In genomic region chr4:8544741-8545438, GRCh38 we compare ENCODE assay signal across 24 cellular contexts. TPM values are rescaled to one million over a fixed set of nuclear protein-coding genes. Genes with fewer than 3 reads are reported as not detected.
DNase-seq lines count a peak whose midpoint lies in the region; ATAC-seq, FAIRE-seq and TF ChIP-seq lines count a peak whose summit lies in the region.
"Had no signal": no experiment of that assay in that cellular context is flagged by ENCODE, and none has a peak within 500 bp of the region (broad histone marks: within the 10 kb centered on the region; RNA-seq: fewer than 3 reads in every experiment).

No MANE protein-coding gene starts in this region.

- H3K36me3 ChIP-seq in GM23338 (ENCODE audit: insufficient read depth): no peaks in the 10 kb centered on the region
- no peaks in the 10 kb centered on the region for H3K36me3 ChIP-seq in kidney (ENCODE audit: control insufficient read depth in 1 of 2, insufficient read depth in 2 of 2, low read length in 2 of 2)
- H3K36me3 ChIP-seq in spleen: no peaks in the 10 kb centered on the region
- H3K36me3 ChIP-seq in A673 (ENCODE audit: insufficient read depth, low read length, poor library complexity, severe bottlenecking): no peaks in the 10 kb centered on the region
- H3K36me3 ChIP-seq: prostate gland, thoracic aorta had no signal

- H3K9ac ChIP-seq in kidney (ENCODE audit: low read length in 2 of 2): no peak overlapping the region
- H3K9ac ChIP-seq: GM23248 had no signal

- H3K4me1 ChIP-seq in GM23338 (ENCODE audit: insufficient read depth) (peaks cover 9% of the 10 kb centered on the region), kidney (ENCODE audit: control insufficient read depth in 1 of 2, insufficient read depth in 1 of 2, low read depth in 1 of 2, low read length in 2 of 2) (no peaks in the 10 kb centered on the region), spleen (no peaks in the 10 kb centered on the region), A673 (ENCODE audit: insufficient read depth, low read length, poor library complexity, severe bottlenecking) (no peaks in the 10 kb centered on the region)
- H3K4me1 ChIP-seq: prostate gland had no signal

- H3K9me2 ChIP-seq in GM23338 (ENCODE audit: insufficient read depth): no peaks in the 10 kb centered on the region

- H3K27me3 ChIP-seq in GM23338 (ENCODE audit: insufficient read depth) (no peaks in the 10 kb centered on the region), spleen (replicated peaks in 1 of 7) (peaks cover 0 to 19% (median 0%) of the 10 kb centered on the region in 7 donors), A673 (replicated peaks; ENCODE audit: insufficient read depth, low read depth, low read length, poor library complexity) (peaks cover 6% of the 10 kb centered on the region)

- H4K20me1 ChIP-seq in GM23338 (replicated peaks; ENCODE audit: insufficient read depth): no peaks in the 10 kb centered on the region

- H3F3A ChIP-seq in GM23338 (replicated peaks; ENCODE audit: low read depth): no peaks in the 10 kb centered on the region

- peak overlapping the region; percentile 52 for H3K27ac Mint-ChIP-seq in GM23338
- H3K27ac Mint-ChIP-seq in activated CD4-positive, alpha-beta memory T cell treated with anti-CD3 and anti-CD28 coated beads for 36 hours: no peak overlapping the region
- H3K27ac Mint-ChIP-seq in activated CD4-positive, alpha-beta T cell treated with anti-CD3 and anti-CD28 coated beads for 36 hours: no peak overlapping the region
- H3K27ac Mint-ChIP-seq: activated CD8-positive, alpha-beta T cell treated with anti-CD3 and anti-CD28 coated beads for 36 hours; activated naive CD4-positive, alpha-beta T cell treated with anti-CD3 and anti-CD28 coated beads, Interleukin-2, amount 50 U/mL, for 24 hours; effector memory CD8-positive, alpha-beta T cell; T-helper 2 cell treated with Interferon-gamma antibody and Interleukin-4, amounts not matched to agents 5 μg/mL and 100 μg/mL, for 36 hours had no signal

- H3K9me3 Mint-ChIP-seq in GM23338: no peaks in the 10 kb centered on the region
- H3K9me3 Mint-ChIP-seq in activated CD4-positive, alpha-beta memory T cell treated with anti-CD3 and anti-CD28 coated beads for 36 hours: no peaks in the 10 kb centered on the region
- H3K9me3 Mint-ChIP-seq in activated CD4-positive, alpha-beta T cell treated with anti-CD3 and anti-CD28 coated beads for 36 hours (ENCODE audit: low read depth): no peaks in the 10 kb centered on the region
- H3K9me3 Mint-ChIP-seq: activated CD8-positive, alpha-beta T cell treated with anti-CD3 and anti-CD28 coated beads for 36 hours; activated naive CD4-positive, alpha-beta T cell treated with anti-CD3 and anti-CD28 coated beads, Interleukin-2, amount 50 U/mL, for 24 hours; activated T-cell treated with anti-CD3 and anti-CD28 coated beads, Interleukin-2, amount 50 U/mL, for 4 hours; effector memory CD8-positive, alpha-beta T cell; T-helper 2 cell treated with Interferon-gamma antibody and Interleukin-4, amounts not matched to agents 5 μg/mL and 100 μg/mL, for 36 hours had no signal

- no peak overlapping the region for H3K4me2 ChIP-seq in GM23338

- TF ChIP-seq CTCF in GM23338 (conservative IDR thresholded peaks at IDR 0.05; ENCODE audit: low read depth in 2 of 2): no peak
- TF ChIP-seq CTCF in kidney (IDR thresholded peaks at IDR 0.05; ENCODE audit: borderline replicate concordance, extremely low read depth, insufficient read depth): no peak
- no peak for TF ChIP-seq CTCF in spleen (IDR thresholded peaks at IDR 0.05 in 8 of 11, conservative IDR thresholded peaks at IDR 0.05 in 3 of 11)
- no peak for TF ChIP-seq CTCF in A673 (conservative IDR thresholded peaks at IDR 0.05; ENCODE audit: low read depth, low read length)

- H2AFZ ChIP-seq in GM23338: peak overlapping the region; percentile 74; the same call in 1 of the 2 replicates
- H2AFZ ChIP-seq: GM23248 had no signal

- no peak for DNase-seq in GM23338 (ENCODE audit: low spot score)
- peak; percentile 59 for DNase-seq in SW480 (ENCODE audit: low spot score)
- peak; percentile 73 for DNase-seq in kidney
- peak; percentile 66 for DNase-seq in spleen
- DNase-seq in activated CD4-positive, alpha-beta memory T cell treated with anti-CD3 and anti-CD28 coated beads for 36 hours: no peak
- DNase-seq in activated CD4-positive, alpha-beta T cell treated with anti-CD3 and anti-CD28 coated beads for 36 hours: no peak
- DNase-seq in A673 (ENCODE audit: low spot score): no peak
- DNase-seq: activated CD8-positive, alpha-beta T cell treated with anti-CD3 and anti-CD28 coated beads for 36 hours; activated T-cell treated with anti-CD3 and anti-CD28 coated beads, Interleukin-2, amount 50 U/mL, for 4 hours; COR-L47; effector memory CD8-positive, alpha-beta T cell; GM23248; hypothalamus; NCI-H1436; NCI-H774; PC-3; stimulated activated CD4-positive, alpha-beta T cell treated with anti-CD3 and anti-CD28 coated beads, Interleukin-12 subunit alpha, Interleukin-12 subunit beta, amount 100 ng/mL, for 4 hours had no signal

- no peaks in the 10 kb centered on the region for H3K36me3 Mint-ChIP-seq in GM23338 (ENCODE audit: low read depth)
- H3K36me3 Mint-ChIP-seq in activated CD4-positive, alpha-beta memory T cell treated with anti-CD3 and anti-CD28 coated beads for 36 hours: no peaks in the 10 kb centered on the region
- H3K36me3 Mint-ChIP-seq in activated CD4-positive, alpha-beta T cell treated with anti-CD3 and anti-CD28 coated beads for 36 hours (ENCODE audit: low read depth): no peaks in the 10 kb centered on the region
- H3K36me3 Mint-ChIP-seq: activated naive CD4-positive, alpha-beta T cell treated with anti-CD3 and anti-CD28 coated beads, Interleukin-2, amount 50 U/mL, for 24 hours had no signal

- no peak overlapping the region for H3K4me3 ChIP-seq in GM23338
- no peak overlapping the region for H3K4me3 ChIP-seq in kidney (ENCODE audit: low read length in 2 of 2)
- H3K4me3 ChIP-seq in spleen: no peak overlapping the region
- no peak overlapping the region for H3K4me3 ChIP-seq in A673 (ENCODE audit: low read depth, low read length, poor library complexity, severe bottlenecking)
- H3K4me3 ChIP-seq: GM23248, prostate gland, thoracic aorta had no signal

- no peak overlapping the region; the same call in 2 of the 3 replicates for H3K4me3 Mint-ChIP-seq in GM23338
- H3K4me3 Mint-ChIP-seq in activated CD4-positive, alpha-beta memory T cell treated with anti-CD3 and anti-CD28 coated beads for 36 hours: no peak overlapping the region
- H3K4me3 Mint-ChIP-seq in activated CD4-positive, alpha-beta T cell treated with anti-CD3 and anti-CD28 coated beads for 36 hours: no peak overlapping the region
- H3K4me3 Mint-ChIP-seq: activated CD8-positive, alpha-beta T cell treated with anti-CD3 and anti-CD28 coated beads for 36 hours; activated naive CD4-positive, alpha-beta T cell treated with anti-CD3 and anti-CD28 coated beads, Interleukin-2, amount 50 U/mL, for 24 hours; activated T-cell treated with anti-CD3 and anti-CD28 coated beads, Interleukin-2, amount 50 U/mL, for 4 hours; effector memory CD8-positive, alpha-beta T cell; T-helper 2 cell treated with Interferon-gamma antibody and Interleukin-4, amounts not matched to agents 5 μg/mL and 100 μg/mL, for 36 hours had no signal

- POLR2A ChIA-PET in activated CD4-positive, alpha-beta memory T cell treated with anti-CD3 and anti-CD28 coated beads for 36 hours (lab: Charles Lee): no interaction called here
- POLR2A ChIA-PET in activated CD4-positive, alpha-beta T cell treated with anti-CD3 and anti-CD28 coated beads for 36 hours (lab: Charles Lee): no interaction called here
- POLR2A ChIA-PET in A673 (lab: Charles Lee; ENCODE audit: low non-redundant PET): no interaction called here

- H3K27ac ChIP-seq in GM23338 (ENCODE audit: low read depth) (no peak overlapping the region), kidney (ENCODE audit: low read depth in 2 of 2, low read length in 2 of 2) (no peak overlapping the region), spleen (no peak overlapping the region), A673 (ENCODE audit: low read depth, low read length, poor library complexity, severe bottlenecking) (no peak overlapping the region)
- H3K27ac ChIP-seq: GM23248, prostate gland, thoracic aorta had no signal

- FAIRE-seq in kidney (lab: Jason Lieb, UNC): no peak
- FAIRE-seq: keratinocyte had no signal

- WGBS in spleen, 5 donors: 72 to 78% (median 74%) methylated on average over 20 to 32 of the region's 32 CpGs

- peaks cover 22% of the 10 kb centered on the region for H3K4me1 Mint-ChIP-seq in GM23338
- peaks cover 5% of the 10 kb centered on the region for H3K4me1 Mint-ChIP-seq in activated CD4-positive, alpha-beta memory T cell treated with anti-CD3 and anti-CD28 coated beads for 36 hours (ENCODE audit: low read depth)
- peaks cover 5% of the 10 kb centered on the region for H3K4me1 Mint-ChIP-seq in activated CD4-positive, alpha-beta T cell treated with anti-CD3 and anti-CD28 coated beads for 36 hours
- H3K4me1 Mint-ChIP-seq: activated naive CD4-positive, alpha-beta T cell treated with anti-CD3 and anti-CD28 coated beads, Interleukin-2, amount 50 U/mL, for 24 hours had no signal

- intact Hi-C loops in kidney (cut with DNase I) (no loop called here), spleen (cut with DNase I; ENCODE audit: low total_unique reads) (no loop called here), A673 (cut with micrococcal nuclease; ENCODE audit: unreplicated experiment) (no loop called here)
- intact Hi-C loops in activated CD4-positive, alpha-beta memory T cell treated with anti-CD3 and anti-CD28 coated beads for 36 hours (cut with micrococcal nuclease): no loop called here
- intact Hi-C loops in activated CD4-positive, alpha-beta T cell treated with anti-CD3 and anti-CD28 coated beads for 36 hours (cut with DNase I, micrococcal nuclease): no loop called here

- H3K9me3 ChIP-seq in kidney (ENCODE audit: control insufficient read depth in 1 of 2, low read length in 2 of 2) (no peaks in the 10 kb centered on the region), spleen (no peaks in the 10 kb centered on the region), A673 (ENCODE audit: low read depth, low read length, poor library complexity, severe bottlenecking) (no peaks in the 10 kb centered on the region)
- H3K9me3 ChIP-seq: prostate gland, thoracic aorta had no signal

- H3K27me3 Mint-ChIP-seq in GM23338 (ENCODE audit: insufficient read depth, low read depth, poor library complexity): peaks cover 16% of the 10 kb centered on the region
- H3K27me3 Mint-ChIP-seq in activated CD4-positive, alpha-beta memory T cell treated with anti-CD3 and anti-CD28 coated beads for 36 hours: no peaks in the 10 kb centered on the region
- no peaks in the 10 kb centered on the region for H3K27me3 Mint-ChIP-seq in activated CD4-positive, alpha-beta T cell treated with anti-CD3 and anti-CD28 coated beads for 36 hours
- H3K27me3 Mint-ChIP-seq: activated CD8-positive, alpha-beta T cell treated with anti-CD3 and anti-CD28 coated beads for 36 hours; activated naive CD4-positive, alpha-beta T cell treated with anti-CD3 and anti-CD28 coated beads, Interleukin-2, amount 50 U/mL, for 24 hours had no signal

- TF ChIP-seq POLR2A in spleen (IDR thresholded peaks at IDR 0.05): no peak

- ATAC-seq in GM23338 (no peak), HG02840 (IDR thresholded peaks at IDR 0.05; ENCODE audit: low FRiP score, unreplicated experiment) (no peak)
- no peak for ATAC-seq in activated CD4-positive, alpha-beta T cell treated with anti-CD3 and anti-CD28 coated beads for 36 hours
- ATAC-seq: activated CD8-positive, alpha-beta T cell treated with anti-CD3 and anti-CD28 coated beads for 36 hours; activated T-cell treated with anti-CD3 and anti-CD28 coated beads, Interleukin-2, amount 50 U/mL, for 4 hours; effector memory CD8-positive, alpha-beta T cell; PC-3 had no signal

- CTCF ChIA-PET in activated CD4-positive, alpha-beta memory T cell treated with anti-CD3 and anti-CD28 coated beads for 36 hours (lab: Charles Lee): no interaction called here
- CTCF ChIA-PET in activated CD4-positive, alpha-beta T cell treated with anti-CD3 and anti-CD28 coated beads for 36 hours (lab: Charles Lee): interaction anchor here (1.0 kb wide), 1 partner anchor 75 kb away, joined by 3 read pairs; no protein-coding TSS in a partner anchor
- CTCF ChIA-PET in A673 (lab: Charles Lee): no interaction called here

- H3K79me2 ChIP-seq in GM23338 (replicated peaks; ENCODE audit: insufficient read depth): no peaks in the 10 kb centered on the region

- BruUV-seq in A673 (replicated peaks; lab: Mats Ljungman, UMichigan): no TSS peak

RNA-seq across cellular contexts. Expression of gene GPR78, which starts 35.3 kb away (rescaled TPM):
- 2.6 and 2.7 TPM in 2 replicates for total RNA-seq in GM23338 (2014; rRNA removed; shearing (Covaris generic))
- 0.82 and 0.83 TPM in 2 replicates for polyA plus RNA-seq in GM23338 (2016; fragmentation: Nextera tagmentation; extraction: Ambion mirVana)
- not detected for total RNA-seq in kidney
- polyA plus RNA-seq in kidney (ENCODE audit: insufficient read depth, low read depth, low replicate concordance): not detected
- 1 to 10 TPM in 1 of 7 donors, under 1 TPM in 3, not detected in 3; 0.07 to 1.5 (median 0.14) TPM for total RNA-seq in spleen
- under 1 TPM in 1 of 3 donors, not detected in 2; 0.09 TPM for polyA plus RNA-seq in spleen
- not detected for total RNA-seq in activated CD4-positive, alpha-beta memory T cell treated with anti-CD3 and anti-CD28 coated beads for 36 hours
- total RNA-seq in activated CD4-positive, alpha-beta T cell treated with anti-CD3 and anti-CD28 coated beads for 36 hours: not detected
- not detected in 2 replicates for total RNA-seq in A673 (2021)
- total RNA-seq: activated CD8-positive, alpha-beta T cell treated with anti-CD3 and anti-CD28 coated beads for 36 hours; activated T-cell treated with anti-CD3 and anti-CD28 coated beads, Interleukin-2, amount 50 U/mL, for 4 hours; GM23248; thoracic aorta had no signal
- polyA plus RNA-seq: keratinocyte, neural cell had no signal

RNA-seq across cellular contexts. Expression of gene CPZ, which starts 47.7 kb away (rescaled TPM):
- total RNA-seq in GM23338 (2014; rRNA removed; shearing (Covaris generic)): 37.3 and 43.1 TPM in 2 replicates
- 24.6 and 29.9 TPM in 2 replicates for polyA plus RNA-seq in GM23338 (2016; fragmentation: Nextera tagmentation; extraction: Ambion mirVana)
- total RNA-seq in kidney: 2.6 TPM
- polyA plus RNA-seq in kidney (ENCODE audit: insufficient read depth, low read depth, low replicate concordance): 1.2 TPM
- 1 to 10 TPM in 3 of 7 donors, under 1 TPM in 3, not detected in 1; 0.57 to 8.5 (median 1.2) TPM for total RNA-seq in spleen
- polyA plus RNA-seq in spleen: under 1 TPM; 0.11 to 0.96 (median 0.73) TPM
- total RNA-seq in activated CD4-positive, alpha-beta memory T cell treated with anti-CD3 and anti-CD28 coated beads for 36 hours: not detected
- not detected for total RNA-seq in activated CD4-positive, alpha-beta T cell treated with anti-CD3 and anti-CD28 coated beads for 36 hours
- total RNA-seq in A673 (2021): 0.28 and 0.34 TPM in 2 replicates
- total RNA-seq: activated CD8-positive, alpha-beta T cell treated with anti-CD3 and anti-CD28 coated beads for 36 hours; activated T-cell treated with anti-CD3 and anti-CD28 coated beads, Interleukin-2, amount 50 U/mL, for 4 hours had no signal
- polyA plus RNA-seq: keratinocyte, neural cell had no signal

Comparison
In these comparisons a context has a peak if more than half of its experiments do, and no peak if none do; other contexts are left out.
1. DNase-seq: peak in SW480 (single experiment), kidney (single experiment) and spleen (single experiment); none in GM23338 (single experiment), activated CD4-positive, alpha-beta memory T cell treated with anti-CD3 and anti-CD28 coated beads for 36 hours (single experiment), activated CD4-positive, alpha-beta T cell treated with anti-CD3 and anti-CD28 coated beads for 36 hours (single experiment) and A673 (single experiment).